Comparison of ENCODE assay signal across 8 cellular contexts in genomic region chr16:2911580-2912329, GRCh38. TPM values are rescaled to one million over a fixed set of nuclear protein-coding genes. Genes with fewer than 3 reads are reported as not detected.
DNase-seq lines count a peak whose midpoint lies in the region; ATAC-seq and TF ChIP-seq lines count a peak whose summit lies in the region.

TSS of gene FLYWCH1 (plus strand) at chr16:2911931. CDS start at chr16:2929686, 17,755 bp downstream.

- H3K27me3 ChIP-seq in KMS-11 (ENCODE audit: insufficient read depth, low read depth) (peaks cover 26% of the 10 kb centered on the region), Panc1 (ENCODE audit: control insufficient read depth, insufficient read depth, low read length) (no peaks in the 10 kb centered on the region), mucosa of stomach (ENCODE audit: control insufficient read depth, insufficient read depth, low read length) (no peaks in the 10 kb centered on the region)

- POLR2A ChIA-PET in Panc1 (lab: Charles Lee), result interaction anchor here (0.6 kb wide), 1 partner anchor 291 kb away, joined by 4 read pairs; no protein-coding TSS in a partner anchor

- H3K4me3 Mint-ChIP-seq in activated T-cell treated with anti-CD3 and anti-CD28 coated beads, Interleukin-2, amount 50 U/mL, for 4 hours, result peak within 1 kb of the TSS; percentile 89

- H3K9ac ChIP-seq in KMS-11, result peak within 1 kb of the TSS; percentile 31; the same call in 1 of the 2 replicates
- peak within 1 kb of the TSS; percentile 58 for H3K9ac ChIP-seq in mucosa of stomach (ENCODE audit: low read length)

- peak within 1 kb of the TSS; percentile 78 for H2AFZ ChIP-seq in KMS-11 (ENCODE audit: low read depth)

- H3K9me3 ChIP-seq in Panc1 (ENCODE audit: control insufficient read depth, insufficient read depth, low read depth, low read length), result no peaks in the 10 kb centered on the region
- H3K9me3 ChIP-seq in mucosa of stomach (ENCODE audit: control insufficient read depth, low read length), result no peaks in the 10 kb centered on the region

- DNase-seq in DMS79 (lab: John Stamatoyannopoulos, UW) (peak; percentile 83), Panc1 (ENCODE audit: low read depth, low spot score) (no peak), erythroblast (lab: John Stamatoyannopoulos, UW) (peak; percentile 99)
- DNase-seq in activated T-cell treated with anti-CD3 and anti-CD28 coated beads, Interleukin-2, amount 50 U/mL, for 4 hours, result peak; percentile 98
- DNase-seq in stimulated activated CD8-positive, alpha-beta memory T cell treated with anti-CD3 and anti-CD28 coated beads, Interleukin-4, amount 100 ng/mL, for 48 hours, result peak; percentile 100

- no TSS peak for BruUV-seq in Panc1 (replicated peaks; lab: Mats Ljungman, UMichigan)

- ATAC-seq in GM21786 (IDR thresholded peaks at IDR 0.05; ENCODE audit: unreplicated experiment) (peak; percentile 88), Panc1 (peak; percentile 96)
- ATAC-seq in activated T-cell treated with anti-CD3 and anti-CD28 coated beads, Interleukin-2, amount 50 U/mL, for 4 hours, result peak; percentile 98

- H3K4me1 ChIP-seq in KMS-11 (ENCODE audit: low read depth, poor library complexity, severe bottlenecking) (peaks cover 63% of the 10 kb centered on the region), Panc1 (ENCODE audit: control insufficient read depth, insufficient read depth, low read length) (peaks cover 12% of the 10 kb centered on the region), mucosa of stomach (ENCODE audit: control insufficient read depth, insufficient read depth, low read length) (peaks cover 15% of the 10 kb centered on the region)

- peak within 1 kb of the TSS; percentile 80 for H3K4me2 ChIP-seq in KMS-11

- no peaks in the 10 kb centered on the region for H3K9me3 Mint-ChIP-seq in activated T-cell treated with anti-CD3 and anti-CD28 coated beads, Interleukin-2, amount 50 U/mL, for 4 hours

- CTCF ChIA-PET in Panc1 (lab: Charles Lee), result interaction anchor here (1.3 kb wide), 1 partner anchor 15 kb away, joined by 5 read pairs; no protein-coding TSS in a partner anchor

- in situ Hi-C loops in Panc1 (cut with HindIII; ENCODE audit: low pct_unique_long_range_greater_than_20kb, low sequenced_read_pairs), result no loop called here

- H3K36me3 Mint-ChIP-seq in activated T-cell treated with anti-CD3 and anti-CD28 coated beads, Interleukin-2, amount 50 U/mL, for 4 hours (ENCODE audit: insufficient read depth), result peaks cover 3% of the 10 kb centered on the region

- intact Hi-C loops in Panc1 (cut with micrococcal nuclease; ENCODE audit: unreplicated experiment), result no loop called here

- no peaks in the 10 kb centered on the region for H3K27me3 Mint-ChIP-seq in activated T-cell treated with anti-CD3 and anti-CD28 coated beads, Interleukin-2, amount 50 U/mL, for 4 hours (ENCODE audit: low read depth)

- TF ChIP-seq CTCF in KMS-11 (conservative IDR thresholded peaks at IDR 0.05; ENCODE audit: low read depth, low read length) (no peak), Panc1 (IDR thresholded peaks at IDR 0.05) (no peak)

- H3K79me2 ChIP-seq in KMS-11 (ENCODE audit: insufficient read depth, low read depth), result peaks cover 10% of the 10 kb centered on the region; the same call in 1 of the 2 replicates

- peaks cover 28% of the 10 kb centered on the region for H3K4me1 Mint-ChIP-seq in activated T-cell treated with anti-CD3 and anti-CD28 coated beads, Interleukin-2, amount 50 U/mL, for 4 hours (ENCODE audit: low read depth)

- no peaks in the 10 kb centered on the region for H3K36me3 ChIP-seq in KMS-11 (ENCODE audit: insufficient read depth)
- peaks cover 2% of the 10 kb centered on the region; the same call in 1 of the 2 replicates for H3K36me3 ChIP-seq in Panc1 (ENCODE audit: control insufficient read depth, insufficient read depth, low read length)
- H3K36me3 ChIP-seq in mucosa of stomach (ENCODE audit: control insufficient read depth, insufficient read depth, low read length), result no peaks in the 10 kb centered on the region

- peak; percentile 66 for TF ChIP-seq POLR2A in erythroblast (IDR thresholded peaks at IDR 0.05; ENCODE audit: low read length)

- no peak within 1 kb of the TSS for H3K4me3 ChIP-seq in KMS-11 (IDR thresholded peaks at IDR 0.05; ENCODE audit: insufficient read depth, low read depth, low read length)
- H3K4me3 ChIP-seq in Panc1 (ENCODE audit: low read depth in 2 of 2, low read length in 2 of 2), result peak within 1 kb of the TSS; percentile 79 to 98
- H3K4me3 ChIP-seq in mucosa of stomach (ENCODE audit: low read length), result peak within 1 kb of the TSS; percentile 41

- no peak within 1 kb of the TSS for H3K27ac ChIP-seq in KMS-11
- H3K27ac ChIP-seq in Panc1 (ENCODE audit: low read length), result peak within 1 kb of the TSS; percentile 91

- H4K20me1 ChIP-seq in KMS-11 (ENCODE audit: insufficient read depth), result no peaks in the 10 kb centered on the region

RNA-seq across cellular contexts. Expression of gene FLYWCH1, which starts in this region (rescaled TPM):
- 67.9 TPM for total RNA-seq in Panc1 (2021; ENCODE audit: unreplicated experiment)
- 76.9 TPM for polyA plus RNA-seq in Panc1 (2012; ENCODE audit: insufficient read length)
- 10 to 100 TPM; 39.8 to 47.9 (median 46.8) TPM for total RNA-seq in activated T-cell treated with anti-CD3 and anti-CD28 coated beads, Interleukin-2, amount 50 U/mL, for 4 hours
